In the genomic region with DNA sequence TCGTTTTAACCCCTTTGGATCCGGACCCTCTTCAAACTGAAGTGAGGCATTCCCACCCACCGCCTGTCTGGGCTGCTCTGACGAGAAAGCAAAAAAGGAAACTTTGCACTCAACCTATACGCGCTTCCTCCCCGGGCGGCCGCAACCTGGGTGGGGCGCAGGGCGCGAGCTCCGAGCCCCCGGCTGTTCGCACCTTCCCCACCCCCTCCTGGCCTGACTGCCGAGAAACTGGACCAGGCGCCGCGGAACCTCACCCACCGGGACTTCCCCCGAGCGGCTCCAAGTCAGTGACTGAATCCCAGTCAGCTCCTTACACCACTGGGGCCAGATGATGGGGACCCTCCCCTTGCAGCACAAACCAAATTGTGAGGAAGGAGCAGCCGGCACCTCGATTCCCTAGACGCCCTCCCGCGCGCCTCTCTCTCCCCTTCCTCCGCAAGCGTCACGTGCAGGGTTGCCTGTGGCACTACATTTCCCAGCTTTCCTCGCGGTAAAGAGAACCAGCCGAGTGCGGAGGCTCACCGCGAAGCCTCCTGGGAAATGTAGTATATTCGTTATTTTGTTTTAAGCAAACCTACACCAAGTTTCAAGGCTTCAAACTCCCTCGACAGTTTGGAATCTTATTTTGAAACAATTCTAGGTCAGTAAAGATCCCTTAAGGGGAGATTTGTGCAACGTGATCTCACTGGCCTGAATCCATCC, we compare ENCODE assay signal across 8 cellular contexts. TPM values are rescaled to one million over a fixed set of nuclear protein-coding genes. Genes with fewer than 3 reads are reported as not detected.
A peak's percentile ranks its signal among the peaks of the same experiment; 100 is the strongest.
DNase-seq lines count a peak whose midpoint lies in the region; ATAC-seq lines count a peak whose summit lies in the region.

A gene with protein sequence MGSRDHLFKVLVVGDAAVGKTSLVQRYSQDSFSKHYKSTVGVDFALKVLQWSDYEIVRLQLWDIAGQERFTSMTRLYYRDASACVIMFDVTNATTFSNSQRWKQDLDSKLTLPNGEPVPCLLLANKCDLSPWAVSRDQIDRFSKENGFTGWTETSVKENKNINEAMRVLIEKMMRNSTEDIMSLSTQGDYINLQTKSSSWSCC (minus strand): TSS at position 468 of the 702 bp plus-strand sequence. CDS start 526 bp downstream, outside the sequence.

- intact Hi-C loops in CD4-positive, alpha-beta memory T cell (cut with micrococcal nuclease), result loop anchor here (1.0 to 2.0 kb wide), 5 partner anchors 25 to 653 kb away; a partner anchor contains a TSS

- H2BK15ac ChIP-seq in mesenchymal stem cell (ENCODE audit: low read depth, poor library complexity, severe bottlenecking), result no peak within 1 kb of the TSS

- H3K9me3 ChIP-seq in CD4-positive, alpha-beta memory T cell (ENCODE audit: control insufficient read depth in 1 of 2, low read length in 2 of 2), result no peaks in the 10 kb centered on the region
- no peaks in the 10 kb centered on the region for H3K9me3 ChIP-seq in endocrine pancreas (ENCODE audit: control insufficient read depth, low read length)
- no peaks in the 10 kb centered on the region for H3K9me3 ChIP-seq in mesenchymal stem cell (ENCODE audit: control insufficient read depth, low read length)

- H3K9ac ChIP-seq in endocrine pancreas (ENCODE audit: control insufficient read depth, insufficient read depth, low read length) (peak within 1 kb of the TSS; percentile 80), mesenchymal stem cell (ENCODE audit: low read length) (peak within 1 kb of the TSS; percentile 89)

- peak; percentile 88 to 94 (median 90) for DNase-seq in CD4-positive, alpha-beta memory T cell
- DNase-seq in HS-27A (ENCODE audit: low read depth), result peak; percentile 61
- DNase-seq in NK-92 treated with Interleukin-12 subunit alpha and Interleukin-12 subunit beta, amount 100 ng/mL, for 24 hours (lab: John Stamatoyannopoulos, UW), result peak; percentile 97
- peak; percentile 86 for DNase-seq in mesenchymal stem cell
- peak; percentile 53 for DNase-seq in stimulated activated CD8-positive, alpha-beta memory T cell treated with anti-CD3 and anti-CD28 coated beads, Interleukin-12 subunit alpha, Interleukin-12 subunit beta, amount 100 ng/mL, for 24 hours (ENCODE audit: extremely low read depth)

- no peaks in the 10 kb centered on the region for H3K27me3 Mint-ChIP-seq in CD4-positive, alpha-beta memory T cell

- H3K4me1 ChIP-seq in CD4-positive, alpha-beta memory T cell (ENCODE audit: insufficient read depth, low read length), result peaks cover 43% of the 10 kb centered on the region
- H3K4me1 ChIP-seq in endocrine pancreas (ENCODE audit: control insufficient read depth, insufficient read depth, low read length) (no peaks in the 10 kb centered on the region), mesenchymal stem cell (ENCODE audit: control insufficient read depth, insufficient read depth, low read depth, low read length) (peaks cover 5% of the 10 kb centered on the region)

- H3K36me3 ChIP-seq in CD4-positive, alpha-beta memory T cell (ENCODE audit: insufficient read depth, low read length), result peaks cover 7% of the 10 kb centered on the region
- no peaks in the 10 kb centered on the region for H3K36me3 ChIP-seq in endocrine pancreas (ENCODE audit: control insufficient read depth, insufficient read depth, low read length)
- peaks cover 0 to 15% of the 10 kb centered on the region in 2 experiments for H3K36me3 ChIP-seq in mesenchymal stem cell (ENCODE audit: control insufficient read depth in 1 of 2, insufficient read depth in 2 of 2, low read depth in 1 of 2, low read length in 2 of 2)

- H3K4me3 ChIP-seq in CD4-positive, alpha-beta memory T cell (ENCODE audit: low read length in 2 of 2), result peak within 1 kb of the TSS; percentile 59 to 77
- peak within 1 kb of the TSS; percentile 68 for H3K4me3 ChIP-seq in endocrine pancreas (ENCODE audit: control insufficient read depth, insufficient read depth, low read length)
- H3K4me3 ChIP-seq in mesenchymal stem cell (ENCODE audit: insufficient read depth in 1 of 2, low read depth in 1 of 2, low read length in 2 of 2), result peak within 1 kb of the TSS; percentile 75 to 91

- POLR2A ChIA-PET in CD4-positive, alpha-beta memory T cell (lab: Charles Lee; ENCODE audit: partially characterized antibody), result interaction anchor here (0.5 to 6.4 kb wide), 22 partner anchors 8 to 1546 kb away, joined by 3 to 129 read pairs (median 7); a partner anchor contains a TSS
- POLR2A ChIA-PET in activated CD8-positive, alpha-beta memory T cell treated with anti-CD3 and anti-CD28 coated beads for 36 hours (lab: Charles Lee), result interaction anchor here (0.5 to 2.3 kb wide), 4 partner anchors 26 to 604 kb away, joined by 3 to 15 read pairs (median 4); a partner anchor contains a TSS

- H2AFZ ChIP-seq in mesenchymal stem cell (ENCODE audit: low read depth, low read length), result peak within 1 kb of the TSS; percentile 95

- H4K91ac ChIP-seq in mesenchymal stem cell (ENCODE audit: low read length), result peak within 1 kb of the TSS; percentile 11

- ATAC-seq in GM19463 (IDR thresholded peaks at IDR 0.05; ENCODE audit: unreplicated experiment), result peak; percentile 71

- peak within 1 kb of the TSS in 1 of 2 experiments; percentile 40 for H3K18ac ChIP-seq in mesenchymal stem cell (ENCODE audit: low read depth in 1 of 2, low read length in 2 of 2)

- peak within 1 kb of the TSS in 1 of 2 experiments; percentile 61 for H3K14ac ChIP-seq in mesenchymal stem cell (ENCODE audit: low read length in 2 of 2)

- H2BK5ac ChIP-seq in mesenchymal stem cell (ENCODE audit: low read depth, low read length, poor library complexity, severe bottlenecking), result no peak within 1 kb of the TSS

- no peaks in the 10 kb centered on the region for H3K27me3 ChIP-seq in CD4-positive, alpha-beta memory T cell (ENCODE audit: insufficient read depth, low read length)
- no peaks in the 10 kb centered on the region for H3K27me3 ChIP-seq in endocrine pancreas (ENCODE audit: control insufficient read depth, insufficient read depth, low read length)
- no peaks in the 10 kb centered on the region for H3K27me3 ChIP-seq in mesenchymal stem cell (ENCODE audit: control insufficient read depth in 1 of 2, insufficient read depth in 1 of 2, low read length in 2 of 2)

- peak within 1 kb of the TSS; percentile 92 to 98 (median 97) for H3K27ac Mint-ChIP-seq in CD4-positive, alpha-beta memory T cell

- peak within 1 kb of the TSS in 1 of 2 experiments; percentile 34 for H3K23ac ChIP-seq in mesenchymal stem cell (ENCODE audit: low read length in 2 of 2)

- H3K4ac ChIP-seq in mesenchymal stem cell (ENCODE audit: low read depth in 1 of 2, low read length in 2 of 2), result peak within 1 kb of the TSS; percentile 52 to 84

- H3K4me3 Mint-ChIP-seq in CD4-positive, alpha-beta memory T cell, result peak within 1 kb of the TSS; percentile 91 to 100 (median 92)

- peak within 1 kb of the TSS; percentile 42 for H2BK120ac ChIP-seq in mesenchymal stem cell (ENCODE audit: low read depth, low read length)

- no peak within 1 kb of the TSS for H4K8ac ChIP-seq in mesenchymal stem cell (ENCODE audit: low read length)

- WGBS in mesenchymal stem cell, result under 1% methylated on average over 24 of the region's 40 CpGs

- no peak within 1 kb of the TSS for H2AK5ac ChIP-seq in mesenchymal stem cell (ENCODE audit: low read length, severe bottlenecking)

- peak within 1 kb of the TSS; percentile 87 for H3K27ac ChIP-seq in CD4-positive, alpha-beta memory T cell (ENCODE audit: low read depth, low read length)
- no peak within 1 kb of the TSS for H3K27ac ChIP-seq in mesenchymal stem cell (ENCODE audit: low read length, poor library complexity, severe bottlenecking)

- no peak within 1 kb of the TSS for H2BK12ac ChIP-seq in mesenchymal stem cell (ENCODE audit: low read length in 2 of 2)

- CTCF ChIA-PET in CD4-positive, alpha-beta memory T cell (lab: Charles Lee; ENCODE audit: partially characterized antibody), result interaction anchor here (1.0 to 7.7 kb wide), 10 partner anchors 15 to 202 kb away, joined by 3 to 60 read pairs (median 5); a partner anchor contains a TSS
- CTCF ChIA-PET in activated CD8-positive, alpha-beta memory T cell treated with anti-CD3 and anti-CD28 coated beads for 36 hours (lab: Charles Lee), result interaction anchor here (1.9 to 2.0 kb wide), 2 partner anchors 64 to 117 kb away, joined by 4 to 8 read pairs; no protein-coding TSS in a partner anchor

- peaks cover under 1 to 43% of the 10 kb centered on the region in 2 donors for H3K36me3 Mint-ChIP-seq in CD4-positive, alpha-beta memory T cell

- H3K79me1 ChIP-seq in mesenchymal stem cell (replicated peaks; ENCODE audit: low read length, poor library complexity, severe bottlenecking), result peaks cover 5% of the 10 kb centered on the region

- peaks cover 35 to 69% (median 48%) of the 10 kb centered on the region in 4 donors for H3K4me1 Mint-ChIP-seq in CD4-positive, alpha-beta memory T cell

- peak within 1 kb of the TSS; percentile 84 for H3K4me2 ChIP-seq in mesenchymal stem cell (ENCODE audit: low read length, poor library complexity, severe bottlenecking)

- H3K9me3 Mint-ChIP-seq in CD4-positive, alpha-beta memory T cell, result no peaks in the 10 kb centered on the region

RNA-seq across cellular contexts. Expression of the gene that starts here (rescaled TPM):
- total RNA-seq in CD4-positive, alpha-beta memory T cell, result 10 to 100 TPM; 59.7 to 62.0 TPM
- polyA plus RNA-seq in CD4-positive, alpha-beta memory T cell, result 100 to 1,000 TPM in 1 of 2 donors, 10 to 100 TPM in 1; 96.6 to 102 TPM
- 10 to 100 TPM; 34.1 TPM for total RNA-seq in activated CD8-positive, alpha-beta memory T cell treated with anti-CD3 and anti-CD28 coated beads for 36 hours
- 28.0 TPM for polyA plus RNA-seq in mesenchymal stem cell (2013, experiment 1 of 2)
- 29.2 TPM for polyA plus RNA-seq in mesenchymal stem cell (2013, experiment 2 of 2)
